Comparison of ENCODE assay signal across 8 cellular contexts in the genomic region with DNA sequence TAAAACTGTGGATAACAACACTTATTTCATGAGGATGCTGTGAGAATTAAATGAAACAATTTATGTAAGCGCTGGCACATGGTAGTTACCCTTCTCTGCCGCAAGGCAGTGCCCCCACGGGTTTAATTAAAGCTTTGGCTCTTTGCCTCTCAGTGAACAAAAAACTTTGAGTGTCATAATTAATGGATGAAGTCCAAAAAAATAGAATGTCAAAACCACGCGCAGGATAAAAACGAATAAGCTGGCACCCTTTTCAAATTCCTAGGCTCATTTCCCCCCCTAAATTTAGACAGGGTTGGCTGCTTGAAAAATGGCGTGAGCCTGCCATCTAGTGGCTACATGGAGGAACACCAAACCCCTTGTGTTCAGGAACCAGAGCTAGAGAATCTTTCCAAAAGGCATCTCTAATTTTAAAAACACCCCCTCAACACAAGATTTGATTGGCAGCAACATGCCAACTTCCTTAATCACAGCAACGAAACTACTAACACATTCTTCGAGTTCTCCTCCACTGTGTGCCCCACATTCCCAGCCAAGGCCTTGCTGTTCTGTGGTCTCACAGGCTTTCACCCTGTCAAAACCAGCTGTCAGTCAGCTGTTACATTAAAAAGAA. TPM values are rescaled to one million over a fixed set of nuclear protein-coding genes. Genes with fewer than 3 reads are reported as not detected.
DNase-seq lines count a peak whose midpoint lies in the region; ATAC-seq and TF ChIP-seq lines count a peak whose summit lies in the region.

No MANE protein-coding gene starts in this region.

- H3K9me3 ChIP-seq in Peyer's patch: no peaks in the 10 kb centered on the region
- no peaks in the 10 kb centered on the region for H3K9me3 ChIP-seq in gastroesophageal sphincter
- no peaks in the 10 kb centered on the region for H3K9me3 ChIP-seq in trophoblast cell (ENCODE audit: insufficient read depth, low read depth, low read length)

- H3K79me1 ChIP-seq in trophoblast cell (ENCODE audit: low read length): no peaks in the 10 kb centered on the region

- H3K79me2 ChIP-seq in trophoblast cell (ENCODE audit: control insufficient read depth, insufficient read depth, low read length, poor library complexity): no peaks in the 10 kb centered on the region

- no peak overlapping the region for H2AFZ ChIP-seq in trophoblast cell (ENCODE audit: insufficient read depth, low read length, poor library complexity)

- no peak overlapping the region for H3K23ac ChIP-seq in trophoblast cell (ENCODE audit: low read length)

- H4K8ac ChIP-seq in trophoblast cell (ENCODE audit: low read depth, low read length): no peak overlapping the region

- ATAC-seq in gastroesophageal sphincter: peak; percentile 77

- peaks cover 2% of the 10 kb centered on the region for H3K4me1 Mint-ChIP-seq in activated T-helper 2 cell treated with anti-CD3 and anti-CD28 coated beads, Interferon-gamma antibody, Interleukin-2, Interleukin-4, amounts not matched to agents 10 μg/mL and 5 μg/mL and 100 μg/mL, durations not matched to agents 14 hours and 24 hours and 36 hours (ENCODE audit: low read depth)

- H3K4me3 ChIP-seq in Peyer's patch: peak overlapping the region in 1 of 4 donors; percentile 17
- no peak overlapping the region for H3K4me3 ChIP-seq in gastroesophageal sphincter
- no peak overlapping the region for H3K4me3 ChIP-seq in trophoblast cell (ENCODE audit: low read depth, low read length)

- H3K27me3 ChIP-seq in Peyer's patch: no peaks in the 10 kb centered on the region
- peaks cover 6% of the 10 kb centered on the region for H3K27me3 ChIP-seq in gastroesophageal sphincter
- no peaks in the 10 kb centered on the region for H3K27me3 ChIP-seq in trophoblast cell (ENCODE audit: insufficient read depth, low read length)

- H3K18ac ChIP-seq in trophoblast cell (ENCODE audit: low read length): no peak overlapping the region

- H2BK120ac ChIP-seq in trophoblast cell (ENCODE audit: insufficient read depth, low read length, poor library complexity): no peak overlapping the region

- H3K9me3 Mint-ChIP-seq in activated T-helper 2 cell treated with anti-CD3 and anti-CD28 coated beads, Interferon-gamma antibody, Interleukin-2, Interleukin-4, amounts not matched to agents 10 μg/mL and 5 μg/mL and 100 μg/mL, durations not matched to agents 14 hours and 24 hours and 36 hours: no peaks in the 10 kb centered on the region

- H3K4ac ChIP-seq in trophoblast cell (ENCODE audit: low read depth, low read length): no peak overlapping the region

- no peak overlapping the region for H2AK5ac ChIP-seq in trophoblast cell (ENCODE audit: low read length)

- no peak overlapping the region for H3K27ac ChIP-seq in Peyer's patch
- no peak overlapping the region for H3K27ac ChIP-seq in gastroesophageal sphincter
- no peak overlapping the region for H3K27ac ChIP-seq in trophoblast cell (ENCODE audit: low read depth, low read length)

- H3K4me1 ChIP-seq in Peyer's patch (peaks cover 0 to 3% (median 0%) of the 10 kb centered on the region in 4 donors), gastroesophageal sphincter (peaks cover 0 to 9% (median 0%) of the 10 kb centered on the region in 3 donors), trophoblast cell (ENCODE audit: control insufficient read depth in 1 of 2, insufficient read depth in 2 of 2, low read length in 2 of 2) (no peaks in the 10 kb centered on the region)

- intact Hi-C loops in activated T-helper 2 cell treated with anti-CD3 and anti-CD28 coated beads, Interferon-gamma antibody, Interleukin-2, Interleukin-4, amounts not matched to agents 10 μg/mL and 5 μg/mL and 100 μg/mL, durations not matched to agents 14 hours and 24 hours and 36 hours (cut with micrococcal nuclease): loop anchor here (2.0 to 5.0 kb wide), 3 partner anchors 56 to 1864 kb away; no protein-coding TSS in a partner anchor

- no peak overlapping the region for H3K4me2 ChIP-seq in trophoblast cell (ENCODE audit: low read length)

- no peak overlapping the region for H3K27ac Mint-ChIP-seq in activated T-helper 2 cell treated with anti-CD3 and anti-CD28 coated beads, Interferon-gamma antibody, Interleukin-2, Interleukin-4, amounts not matched to agents 10 μg/mL and 5 μg/mL and 100 μg/mL, durations not matched to agents 14 hours and 24 hours and 36 hours

- H2BK12ac ChIP-seq in trophoblast cell (ENCODE audit: low read length): no peak overlapping the region

- peaks cover 15% of the 10 kb centered on the region for H3K27me3 Mint-ChIP-seq in activated T-helper 2 cell treated with anti-CD3 and anti-CD28 coated beads, Interferon-gamma antibody, Interleukin-2, Interleukin-4, amounts not matched to agents 10 μg/mL and 5 μg/mL and 100 μg/mL, durations not matched to agents 14 hours and 24 hours and 36 hours (ENCODE audit: low read depth)

- 6 to 13% methylated on average over 8 to 9 of the region's 9 CpGs for WGBS in gastroesophageal sphincter (ENCODE audit: low coverage in 1 of 2), 2 donors
- WGBS in trophoblast cell (ENCODE audit: extremely low coverage, insufficient coverage, insufficient read length): no CpG with 5 or more reads among the region's 9 CpGs

- H3K9ac ChIP-seq in trophoblast cell (ENCODE audit: low read length): no peak overlapping the region

- H4K12ac ChIP-seq in trophoblast cell (ENCODE audit: low read depth, low read length): no peak overlapping the region

- TF ChIP-seq CTCF in GM20000 (IDR thresholded peaks at IDR 0.05; ENCODE audit: extremely low read depth, missing control alignments): peak; percentile 52
- peak; percentile 64 to 89 (median 84) for TF ChIP-seq CTCF in Peyer's patch (IDR thresholded peaks at IDR 0.05)
- TF ChIP-seq CTCF in gastroesophageal sphincter (IDR thresholded peaks at IDR 0.05): peak; percentile 75 to 86 (median 81)

- no peak overlapping the region for H2BK5ac ChIP-seq in trophoblast cell (ENCODE audit: low read depth, low read length, poor library complexity)

- H3K14ac ChIP-seq in trophoblast cell (ENCODE audit: low read length): no peak overlapping the region

- DNase-seq in DMS114 treated with DMSO at 0.1 percent for 48 hours (lab: John Stamatoyannopoulos, UW; ENCODE audit: unreplicated experiment) (peak; percentile 75), GM20000 (ENCODE audit: low spot score) (peak; percentile 58), HK-2 (ENCODE audit: unreplicated experiment) (peak; percentile 20), Peyer's patch (peak; percentile 43 to 74 (median 53)), trophoblast cell (peak; percentile 9 to 64), ureter (ENCODE audit: low spot score) (peak; percentile 65)
- peak; percentile 27 for DNase-seq in activated T-helper 2 cell treated with anti-CD3 and anti-CD28 coated beads, Interferon-gamma antibody, Interleukin-2, Interleukin-4, amounts not matched to agents 10 μg/mL and 5 μg/mL and 100 μg/mL, durations not matched to agents 14 hours and 24 hours and 36 hours (ENCODE audit: low spot score)

- H3K36me3 ChIP-seq in Peyer's patch: no peaks in the 10 kb centered on the region
- H3K36me3 ChIP-seq in gastroesophageal sphincter: no peaks in the 10 kb centered on the region
- no peaks in the 10 kb centered on the region for H3K36me3 ChIP-seq in trophoblast cell (ENCODE audit: control insufficient read depth in 1 of 2, insufficient read depth in 2 of 2, low read length in 2 of 2)

- H3K36me3 Mint-ChIP-seq in activated T-helper 2 cell treated with anti-CD3 and anti-CD28 coated beads, Interferon-gamma antibody, Interleukin-2, Interleukin-4, amounts not matched to agents 10 μg/mL and 5 μg/mL and 100 μg/mL, durations not matched to agents 14 hours and 24 hours and 36 hours (ENCODE audit: low read depth): no peaks in the 10 kb centered on the region

- TF ChIP-seq POLR2A in Peyer's patch (IDR thresholded peaks at IDR 0.05): no peak
- TF ChIP-seq POLR2A in gastroesophageal sphincter (IDR thresholded peaks at IDR 0.05): no peak

- no peak for TF ChIP-seq EP300 in gastroesophageal sphincter (IDR thresholded peaks at IDR 0.05)

- no peak overlapping the region for H3K4me3 Mint-ChIP-seq in activated T-helper 2 cell treated with anti-CD3 and anti-CD28 coated beads, Interferon-gamma antibody, Interleukin-2, Interleukin-4, amounts not matched to agents 10 μg/mL and 5 μg/mL and 100 μg/mL, durations not matched to agents 14 hours and 24 hours and 36 hours (ENCODE audit: low read depth)

- H4K91ac ChIP-seq in trophoblast cell (ENCODE audit: low read depth, low read length): no peak overlapping the region

RNA-seq across cellular contexts. Expression of a gene that starts 29.0 kb away (rescaled TPM):
- total RNA-seq in Peyer's patch: 100 to 1,000 TPM; 213 to 306 (median 246) TPM
- 87.8 and 89.4 TPM in 2 replicates for total RNA-seq in activated T-helper 2 cell treated with anti-CD3 and anti-CD28 coated beads, Interferon-gamma antibody, Interleukin-2, Interleukin-4, amounts not matched to agents 10 μg/mL and 5 μg/mL and 100 μg/mL, durations not matched to agents 14 hours and 24 hours and 36 hours
- total RNA-seq in gastroesophageal sphincter: 100 to 1,000 TPM; 132 to 189 (median 166) TPM
- polyA plus RNA-seq in trophoblast cell (2013): 137 and 142 TPM in 2 replicates
- 159 TPM for total RNA-seq in ureter

RNA-seq across cellular contexts. Expression of a gene that starts 51.5 kb away (rescaled TPM):
- total RNA-seq in Peyer's patch (1 to 10 TPM; 2.5 to 4.7 (median 3.4) TPM), gastroesophageal sphincter (10 to 100 TPM in 1 of 4 donors, 1 to 10 TPM in 3; 8.9 to 13.2 (median 9.4) TPM), ureter (28.1 TPM)
- 39.6 and 48.0 TPM in 2 replicates for total RNA-seq in activated T-helper 2 cell treated with anti-CD3 and anti-CD28 coated beads, Interferon-gamma antibody, Interleukin-2, Interleukin-4, amounts not matched to agents 10 μg/mL and 5 μg/mL and 100 μg/mL, durations not matched to agents 14 hours and 24 hours and 36 hours
- 10.6 and 11.6 TPM in 2 replicates for polyA plus RNA-seq in trophoblast cell (2013)

RNA-seq across cellular contexts. Expression of a gene that starts 52.0 kb away (rescaled TPM):
- 1 to 10 TPM; 1.1 to 3.3 (median 1.9) TPM for total RNA-seq in Peyer's patch
- total RNA-seq in activated T-helper 2 cell treated with anti-CD3 and anti-CD28 coated beads, Interferon-gamma antibody, Interleukin-2, Interleukin-4, amounts not matched to agents 10 μg/mL and 5 μg/mL and 100 μg/mL, durations not matched to agents 14 hours and 24 hours and 36 hours: 39.3 and 40.3 TPM in 2 replicates
- 1 to 10 TPM in 1 of 4 donors, under 1 TPM in 2, not detected in 1; 0.16 to 1.4 (median 0.54) TPM for total RNA-seq in gastroesophageal sphincter
- polyA plus RNA-seq in trophoblast cell (2013): 33.1 and 37.3 TPM in 2 replicates
- 0.31 TPM for total RNA-seq in ureter

Comparison
In these comparisons a context has a peak if more than half of its experiments do, and no peak if none do; other contexts are left out.
1. DNase-seq: peak in every context shown above with its lines; median percentile 75 in DMS114 treated with DMSO at 0.1 percent for 48 hours; 65 in ureter; 58 in GM20000; 53 in Peyer's patch; 36 in trophoblast cell; 27 in activated T-helper 2 cell treated with anti-CD3 and anti-CD28 coated beads, Interferon-gamma antibody, Interleukin-2, Interleukin-4, amounts not matched to agents 10 μg/mL and 5 μg/mL and 100 μg/mL, durations not matched to agents 14 hours and 24 hours and 36 hours; 20 in HK-2.